Comparison of ENCODE assay signal across 8 cellular contexts in genomic region chr6:37783025-37783825, GRCh38. TPM values are rescaled to one million over a fixed set of nuclear protein-coding genes. Genes with fewer than 3 reads are reported as not detected.
A peak's percentile ranks its signal among the peaks of the same experiment; 100 is the strongest.
DNase-seq lines count a peak whose midpoint lies in the region; ATAC-seq and TF ChIP-seq lines count a peak whose summit lies in the region.

No MANE protein-coding gene starts in this region.

- POLR2A ChIA-PET in activated naive CD8-positive, alpha-beta T cell treated with anti-CD3 and anti-CD28 coated beads, Interleukin-2, amount 10 ng/mL, durations not matched to agents 7 days and 5 days (lab: Charles Lee), result no interaction called here

- peak overlapping the region; percentile 79 for H3K27ac Mint-ChIP-seq in HFFc6
- H3K27ac Mint-ChIP-seq in activated naive CD8-positive, alpha-beta T cell treated with anti-CD3 and anti-CD28 coated beads, Interleukin-2, amount 10 ng/mL, durations not matched to agents 7 days and 5 days, result no peak overlapping the region

- no peaks in the 10 kb centered on the region for H3K9me3 Mint-ChIP-seq in HFFc6
- H3K9me3 Mint-ChIP-seq in activated naive CD8-positive, alpha-beta T cell treated with anti-CD3 and anti-CD28 coated beads, Interleukin-2, amount 10 ng/mL, durations not matched to agents 7 days and 5 days, result no peaks in the 10 kb centered on the region

- intact Hi-C loops in left ventricle myocardium superior (cut with micrococcal nuclease) (no loop called here), posterior cingulate gyrus (cut with DNase I) (loop anchor here (5.0 kb wide), 1 partner anchor 76 kb away; no protein-coding TSS in a partner anchor)

- peaks cover 36% of the 10 kb centered on the region for H3K4me1 Mint-ChIP-seq in HFFc6 (ENCODE audit: low read depth)
- H3K4me1 Mint-ChIP-seq in activated naive CD8-positive, alpha-beta T cell treated with anti-CD3 and anti-CD28 coated beads, Interleukin-2, amount 10 ng/mL, durations not matched to agents 7 days and 5 days, result peaks cover 14% of the 10 kb centered on the region

- peak overlapping the region; percentile 81 for H3K4me3 Mint-ChIP-seq in HFFc6
- H3K4me3 Mint-ChIP-seq in activated naive CD8-positive, alpha-beta T cell treated with anti-CD3 and anti-CD28 coated beads, Interleukin-2, amount 10 ng/mL, durations not matched to agents 7 days and 5 days, result peak overlapping the region; percentile 80

- no peaks in the 10 kb centered on the region for H3K36me3 Mint-ChIP-seq in HFFc6 (ENCODE audit: low read depth)
- H3K36me3 Mint-ChIP-seq in activated naive CD8-positive, alpha-beta T cell treated with anti-CD3 and anti-CD28 coated beads, Interleukin-2, amount 10 ng/mL, durations not matched to agents 7 days and 5 days, result no peaks in the 10 kb centered on the region

- no peak for TF ChIP-seq CTCF in HFFc6 (IDR thresholded peaks at IDR 0.05)

- peak; percentile 53 for ATAC-seq in activated naive CD8-positive, alpha-beta T cell treated with anti-CD3 and anti-CD28 coated beads, Interleukin-2, amount 10 ng/mL, durations not matched to agents 7 days and 5 days (ENCODE audit: low read depth)
- peak; percentile 44 for ATAC-seq in left ventricle myocardium superior
- no peak for ATAC-seq in GM21576 (IDR thresholded peaks at IDR 0.05; ENCODE audit: unreplicated experiment)

- DNase-seq in Ammon's horn (ENCODE audit: low spot score) (peak; percentile 42), HFFc6 (no peak), left ventricle myocardium superior (peak; percentile 37), posterior cingulate gyrus (peak; percentile 30 to 94 (median 58)), epidermal melanocyte (ENCODE audit: insufficient read length, low spot score) (no peak), foreskin melanocyte (no peak)
- peak; percentile 41 for DNase-seq in activated naive CD8-positive, alpha-beta T cell treated with anti-CD3 and anti-CD28 coated beads, Interleukin-2, amount 10 ng/mL, durations not matched to agents 7 days and 5 days

- H3K27me3 Mint-ChIP-seq in HFFc6 (ENCODE audit: insufficient read depth), result peaks cover 14% of the 10 kb centered on the region
- peaks cover 27% of the 10 kb centered on the region for H3K27me3 Mint-ChIP-seq in activated naive CD8-positive, alpha-beta T cell treated with anti-CD3 and anti-CD28 coated beads, Interleukin-2, amount 10 ng/mL, durations not matched to agents 7 days and 5 days

RNA-seq across cellular contexts. Expression of gene ZFAND3, which starts 36.3 kb away (rescaled TPM):
- total RNA-seq in HFFc6 (2021; fragmentation: NEBNext Ultra II Directional; extraction: Animal tissue kit (Norgen Biotek cat#: 25700)), result 10 to 100 TPM; 75.2 to 93.2 (median 87.0) TPM
- total RNA-seq in activated naive CD8-positive, alpha-beta T cell treated with anti-CD3 and anti-CD28 coated beads, Interleukin-2, amount 10 ng/mL, durations not matched to agents 7 days and 5 days, result 10 to 100 TPM; 35.7 to 36.3 TPM
- total RNA-seq in left ventricle myocardium superior, result 83.5 TPM

Comparison
In these comparisons a context has a peak if more than half of its experiments do, and no peak if none do; other contexts are left out.
1. DNase-seq: peak in Ammon's horn (single experiment), activated naive CD8-positive, alpha-beta T cell treated with anti-CD3 and anti-CD28 coated beads, Interleukin-2, amount 10 ng/mL, durations not matched to agents 7 days and 5 days (single experiment), left ventricle myocardium superior (single experiment) and posterior cingulate gyrus (10 of 10); none in HFFc6 (single experiment), epidermal melanocyte (single experiment) and foreskin melanocyte (single experiment).